ENCODE assay signal across 8 cellular contexts in genomic region chr17:35448214-35448898, GRCh38. TPM values are rescaled to one million over a fixed set of nuclear protein-coding genes. Genes with fewer than 3 reads are reported as not detected.
DNase-seq lines count a peak whose midpoint lies in the region; ATAC-seq, FAIRE-seq and TF ChIP-seq lines count a peak whose summit lies in the region.

Gene SLFN13, minus strand, starts transcription at chr17:35448766. Its CDS starts 3,086 bp downstream, at chr17:35445680.

- H3K4me3 Mint-ChIP-seq in activated CD8-positive, alpha-beta T cell treated with anti-CD3 and anti-CD28 coated beads for 36 hours: peak within 1 kb of the TSS; percentile 65
- H3K4me3 Mint-ChIP-seq in endodermal cell: peak within 1 kb of the TSS; percentile 70

- peaks cover 4% of the 10 kb centered on the region for H3K36me3 Mint-ChIP-seq in activated CD8-positive, alpha-beta T cell treated with anti-CD3 and anti-CD28 coated beads for 36 hours (ENCODE audit: low read depth)
- peaks cover 7% of the 10 kb centered on the region for H3K36me3 Mint-ChIP-seq in endodermal cell (ENCODE audit: low read depth)

- 70 to 71% methylated on average over 17 to 44 of the region's 44 CpGs for WGBS in endodermal cell (ENCODE audit: insufficient coverage in 1 of 2, insufficient read length in 1 of 2), 2 experiments

- H3K36me3 ChIP-seq in endodermal cell (ENCODE audit: control insufficient read depth, insufficient read depth, low read length) (no peaks in the 10 kb centered on the region), mucosa of rectum (ENCODE audit: control insufficient read depth in 2 of 2, insufficient read depth in 2 of 2, low read length in 2 of 2) (peaks cover 0 to 2% of the 10 kb centered on the region in 2 donors)

- no peaks in the 10 kb centered on the region for H3K9me3 ChIP-seq in endodermal cell (ENCODE audit: control insufficient read depth, low read length)
- no peaks in the 10 kb centered on the region for H3K9me3 ChIP-seq in mucosa of rectum (ENCODE audit: control insufficient read depth in 2 of 2, low read length in 2 of 2)

- POLR2A ChIA-PET in activated CD8-positive, alpha-beta T cell treated with anti-CD3 and anti-CD28 coated beads for 36 hours (lab: Charles Lee): interaction anchor here (0.6 to 2.8 kb wide), 12 partner anchors 15 to 207 kb away, joined by 3 to 20 read pairs (median 4); partner anchors contain the start of gene SLFN11

- FAIRE-seq in D721Med (lab: Jason Lieb, UNC): no peak

- TF ChIP-seq CTCF in activated CD8-positive, alpha-beta T cell treated with anti-CD3 and anti-CD28 coated beads for 36 hours (IDR thresholded peaks at IDR 0.05): no peak
- no peak for TF ChIP-seq CTCF in endodermal cell (conservative IDR thresholded peaks at IDR 0.05)
- TF ChIP-seq CTCF in D721Med (IDR thresholded peaks at IDR 0.05; ENCODE audit: insufficient read depth, missing control alignments): no peak

- DNase-seq in NCI-H226 (peak; percentile 47), endodermal cell (peak; percentile 95), D721Med (ENCODE audit: insufficient read length, low spot score) (no peak)
- DNase-seq in activated CD8-positive, alpha-beta T cell treated with anti-CD3 and anti-CD28 coated beads for 36 hours: peak; percentile 99
- DNase-seq in stimulated activated CD8-positive, alpha-beta memory T cell treated with anti-CD3 and anti-CD28 coated beads, Interleukin-7, amount 100 ng/mL, for 1 hour (ENCODE audit: low read depth in 2 of 2): peak; percentile 60 to 65

- H3K4me1 ChIP-seq in endodermal cell (ENCODE audit: control insufficient read depth, insufficient read depth, low read length) (no peaks in the 10 kb centered on the region), mucosa of rectum (ENCODE audit: control insufficient read depth in 2 of 2, insufficient read depth in 2 of 2, low read length in 2 of 2) (peaks cover 0 to 3% of the 10 kb centered on the region in 2 donors)

- H3K9me3 Mint-ChIP-seq in activated CD8-positive, alpha-beta T cell treated with anti-CD3 and anti-CD28 coated beads for 36 hours: no peaks in the 10 kb centered on the region
- H3K9me3 Mint-ChIP-seq in endodermal cell: peaks cover 7% of the 10 kb centered on the region

- no peaks in the 10 kb centered on the region for H3K27me3 Mint-ChIP-seq in activated CD8-positive, alpha-beta T cell treated with anti-CD3 and anti-CD28 coated beads for 36 hours
- H3K27me3 Mint-ChIP-seq in endodermal cell (ENCODE audit: insufficient read depth): peaks cover 46% of the 10 kb centered on the region

- H3K27ac ChIP-seq in endodermal cell (ENCODE audit: low read depth, low read length): peak within 1 kb of the TSS; percentile 42
- peak within 1 kb of the TSS; percentile 71 to 83 for H3K27ac ChIP-seq in mucosa of rectum (ENCODE audit: low read depth in 2 of 2, low read length in 2 of 2)

- peak within 1 kb of the TSS; percentile 73 for H3K27ac Mint-ChIP-seq in activated CD8-positive, alpha-beta T cell treated with anti-CD3 and anti-CD28 coated beads for 36 hours
- peak within 1 kb of the TSS; percentile 85 for H3K27ac Mint-ChIP-seq in endodermal cell

- CTCF ChIA-PET in activated CD8-positive, alpha-beta T cell treated with anti-CD3 and anti-CD28 coated beads for 36 hours (lab: Charles Lee): interaction anchor here (0.7 to 1.7 kb wide), 8 partner anchors 9 to 136 kb away, joined by 3 to 5 read pairs (median 3); no protein-coding TSS in a partner anchor

- ATAC-seq in GM18499 (IDR thresholded peaks at IDR 0.05; ENCODE audit: insufficient read depth, unreplicated experiment) (peak; percentile 47), HG02884 (IDR thresholded peaks at IDR 0.05; ENCODE audit: unreplicated experiment) (peak; percentile 74)
- ATAC-seq in activated CD8-positive, alpha-beta T cell treated with anti-CD3 and anti-CD28 coated beads for 36 hours: peak; percentile 96

- H3K9ac ChIP-seq in endodermal cell (ENCODE audit: extremely low read depth, low read length, poor library complexity, severe bottlenecking) (no peak within 1 kb of the TSS), mucosa of rectum (ENCODE audit: low read depth in 1 of 2, low read length in 2 of 2) (peak within 1 kb of the TSS; percentile 65 to 66)

- H3K27me3 ChIP-seq in endodermal cell (ENCODE audit: control insufficient read depth, insufficient read depth, low read length, poor library complexity, severe bottlenecking) (no peaks in the 10 kb centered on the region), mucosa of rectum (ENCODE audit: control insufficient read depth in 2 of 2, insufficient read depth in 2 of 2, low read length in 2 of 2) (peaks cover 0 to 6% of the 10 kb centered on the region in 2 donors)

- intact Hi-C loops in activated CD8-positive, alpha-beta T cell treated with anti-CD3 and anti-CD28 coated beads for 36 hours (cut with micrococcal nuclease): loop anchor here (5.0 kb wide), 1 partner anchor 84 kb away; no protein-coding TSS in a partner anchor

- peaks cover 24% of the 10 kb centered on the region for H3K4me1 Mint-ChIP-seq in activated CD8-positive, alpha-beta T cell treated with anti-CD3 and anti-CD28 coated beads for 36 hours (ENCODE audit: low read depth)
- peaks cover 6% of the 10 kb centered on the region for H3K4me1 Mint-ChIP-seq in endodermal cell

- H3K4me3 ChIP-seq in endodermal cell (ENCODE audit: low read length) (no peak within 1 kb of the TSS), mucosa of rectum (ENCODE audit: low read length in 2 of 2) (peak within 1 kb of the TSS; percentile 68 to 76)

RNA-seq across cellular contexts. Expression of gene SLFN13, which starts in this region (rescaled TPM):
- 10 to 100 TPM; 39.9 to 41.8 TPM for total RNA-seq in activated CD8-positive, alpha-beta T cell treated with anti-CD3 and anti-CD28 coated beads for 36 hours
- 10 to 100 TPM; 27.4 to 58.7 TPM for total RNA-seq in endodermal cell
- polyA plus RNA-seq in endodermal cell (2013, experiment 1 of 2): 2.6 TPM
- polyA plus RNA-seq in endodermal cell (2013, experiment 2 of 2): 2.9 TPM
